ENCODE assay signal across 10 cellular contexts in genomic region chr16:84922351-84923135, GRCh38.
DNase-seq lines count a peak whose midpoint lies in the region; ATAC-seq and TF ChIP-seq lines count a peak whose summit lies in the region.
"Had no signal": no experiment of that assay in that cellular context is flagged by ENCODE, and none has a peak within 500 bp of the region (broad histone marks: within the 10 kb centered on the region; RNA-seq: fewer than 3 reads in every experiment).

No MANE protein-coding gene starts in this region.

- peak overlapping the region; percentile 72 for H3K18ac ChIP-seq in trophoblast cell (ENCODE audit: low read length)

- peak overlapping the region; percentile 4 for H3K4ac ChIP-seq in trophoblast cell (ENCODE audit: low read depth, low read length)

- H2BK5ac ChIP-seq in trophoblast cell (ENCODE audit: low read depth, low read length, poor library complexity), result peak overlapping the region; percentile 65

- peak overlapping the region; percentile 67 for H4K8ac ChIP-seq in trophoblast cell (ENCODE audit: low read depth, low read length)

- H3K27ac ChIP-seq in adrenal gland (peak overlapping the region in 4 of 5 donors; percentile 19 to 93 (median 64)), trophoblast cell (ENCODE audit: low read depth, low read length) (peak overlapping the region; percentile 67)
- H3K27ac ChIP-seq: SK-N-MC had no signal

- H3K9ac ChIP-seq in trophoblast cell (ENCODE audit: low read length), result no peak overlapping the region

- no peak overlapping the region for H3K4me2 ChIP-seq in trophoblast cell (ENCODE audit: low read length)

- WGBS in adrenal gland, 4 donors, result 51 to 70% (median 60%) methylated on average over 6 to 19 of the region's 19 CpGs
- WGBS in trophoblast cell (ENCODE audit: extremely low coverage, insufficient coverage, insufficient read length), result no CpG with 5 or more reads among the region's 19 CpGs

- H2BK12ac ChIP-seq in trophoblast cell (ENCODE audit: low read length), result peak overlapping the region; percentile 67

- H4K12ac ChIP-seq in trophoblast cell (ENCODE audit: low read depth, low read length), result no peak overlapping the region

- intact Hi-C loops in adrenal gland (cut with DNase I) (loop anchor here (5.0 to 10.0 kb wide), 2 partner anchors 45 to 168 kb away; no protein-coding TSS in a partner anchor), left ventricle myocardium superior (cut with micrococcal nuclease) (no loop called here)

- no peak for TF ChIP-seq CTCF in adrenal gland (IDR thresholded peaks at IDR 0.05)

- no peak overlapping the region for H3K23ac ChIP-seq in trophoblast cell (ENCODE audit: low read length)

- H3K4me3 ChIP-seq in adrenal gland (no peak overlapping the region), trophoblast cell (ENCODE audit: low read depth, low read length) (no peak overlapping the region)
- H3K4me3 ChIP-seq: SK-N-MC had no signal

- peak overlapping the region; percentile 87 for H4K91ac ChIP-seq in trophoblast cell (ENCODE audit: low read depth, low read length)

- H3K4me1 ChIP-seq in adrenal gland (replicated peaks in 1 of 2), result peaks cover 4 to 16% of the 10 kb centered on the region in 2 donors
- H3K4me1 ChIP-seq in trophoblast cell (ENCODE audit: control insufficient read depth in 1 of 2, insufficient read depth in 2 of 2, low read length in 2 of 2), result peaks cover 29% of the 10 kb centered on the region in 2 experiments

- H3K27me3 ChIP-seq in adrenal gland (no peaks in the 10 kb centered on the region), trophoblast cell (ENCODE audit: insufficient read depth, low read length) (no peaks in the 10 kb centered on the region)

- peak overlapping the region; percentile 66 for H3K14ac ChIP-seq in trophoblast cell (ENCODE audit: low read length)

- H2AFZ ChIP-seq in trophoblast cell (ENCODE audit: insufficient read depth, low read length, poor library complexity), result peak overlapping the region; percentile 52

- peak; percentile 81 for ATAC-seq in left ventricle myocardium superior
- no peak for ATAC-seq in HG03432 (IDR thresholded peaks at IDR 0.05; ENCODE audit: unreplicated experiment)

- H3K36me3 ChIP-seq in adrenal gland (replicated peaks in 1 of 2) (no peaks in the 10 kb centered on the region), trophoblast cell (ENCODE audit: control insufficient read depth in 1 of 2, insufficient read depth in 2 of 2, low read length in 2 of 2) (no peaks in the 10 kb centered on the region)

- H3K9me3 ChIP-seq in adrenal gland (replicated peaks in 1 of 3) (no peaks in the 10 kb centered on the region), trophoblast cell (ENCODE audit: insufficient read depth, low read depth, low read length) (no peaks in the 10 kb centered on the region)

- H2AK5ac ChIP-seq in trophoblast cell (ENCODE audit: low read length), result peak overlapping the region; percentile 80

- DNase-seq in DMS153 treated with DMSO at 0.1 percent for 48 hours (lab: John Stamatoyannopoulos, UW; ENCODE audit: unreplicated experiment), result peak; percentile 66
- DNase-seq in adrenal gland, result peak; percentile 36 to 88 (median 54)
- DNase-seq in left ventricle myocardium superior, result peak; percentile 92
- DNase-seq in trophoblast cell, result no peak
- DNase-seq in activated CD4-positive, alpha-beta T cell treated with anti-CD3 and anti-CD28 coated beads for 1 hour, result no peak
- no peak for DNase-seq in T1000 (lab: John Stamatoyannopoulos, UW)
- no peak for DNase-seq in NCI-H446 (lab: John Stamatoyannopoulos, UW)
- DNase-seq: DMS79 had no signal

- peaks cover 30% of the 10 kb centered on the region for H3K79me1 ChIP-seq in trophoblast cell (ENCODE audit: low read length)

- TF ChIP-seq POLR2A in adrenal gland (IDR thresholded peaks at IDR 0.05), result no peak

- peak overlapping the region; percentile 77 for H2BK120ac ChIP-seq in trophoblast cell (ENCODE audit: insufficient read depth, low read length, poor library complexity)

- no peaks in the 10 kb centered on the region for H3K79me2 ChIP-seq in trophoblast cell (ENCODE audit: control insufficient read depth, insufficient read depth, low read length, poor library complexity)

Comparison
In these comparisons a context has a peak if more than half of its experiments do, and no peak if none do; other contexts are left out.
1. DNase-seq: peak in DMS153 treated with DMSO at 0.1 percent for 48 hours (single experiment), adrenal gland (7 of 7) and left ventricle myocardium superior (single experiment); none in trophoblast cell (0 of 2), activated CD4-positive, alpha-beta T cell treated with anti-CD3 and anti-CD28 coated beads for 1 hour (single experiment), T1000 (single experiment) and NCI-H446 (0 of 2).